In the genomic region with DNA sequence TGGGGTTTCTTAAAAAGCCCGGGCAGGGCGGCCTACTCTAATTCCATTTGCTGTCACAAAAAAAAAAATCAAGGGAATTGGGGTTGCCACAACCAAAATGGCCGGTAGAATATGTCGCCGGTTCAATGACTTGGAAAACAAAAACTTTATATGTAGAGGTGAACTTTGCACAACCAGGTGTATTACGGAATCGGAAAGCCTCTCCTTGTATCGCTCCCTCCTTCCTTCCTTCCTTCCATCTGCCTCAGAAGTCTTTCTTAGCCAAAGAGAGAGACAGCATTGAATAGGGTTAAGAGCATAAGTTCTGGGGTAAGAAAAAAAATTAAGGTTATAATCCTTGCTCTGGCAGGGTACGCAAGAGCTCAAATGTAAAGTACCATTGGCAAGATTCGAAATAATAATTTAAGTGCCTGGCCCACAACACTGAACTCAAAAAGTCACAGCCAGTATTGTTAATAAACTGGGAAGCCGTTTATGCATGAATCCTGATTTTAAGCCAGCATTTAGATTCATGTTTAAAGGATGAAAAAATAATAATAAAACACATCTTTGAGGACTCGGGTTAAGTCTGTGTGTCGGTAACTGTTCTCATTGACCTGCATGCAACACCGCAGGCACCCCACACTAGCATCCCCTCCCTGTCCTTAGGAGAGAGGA, we compare ENCODE assay signal across 1 cellular context.
TF ChIP-seq lines count a peak whose summit lies in the region.

No MANE protein-coding gene starts in this region.

TF ChIP-seq in liver, 16 proteins besides CTCF, POLR2A, EP300 and RAD21 (continued from another document):
- no peak for TF ChIP-seq REST (IDR thresholded peaks at IDR 0.05)
